Comparison of ENCODE assay signal across 14 cellular contexts in the genomic region with DNA sequence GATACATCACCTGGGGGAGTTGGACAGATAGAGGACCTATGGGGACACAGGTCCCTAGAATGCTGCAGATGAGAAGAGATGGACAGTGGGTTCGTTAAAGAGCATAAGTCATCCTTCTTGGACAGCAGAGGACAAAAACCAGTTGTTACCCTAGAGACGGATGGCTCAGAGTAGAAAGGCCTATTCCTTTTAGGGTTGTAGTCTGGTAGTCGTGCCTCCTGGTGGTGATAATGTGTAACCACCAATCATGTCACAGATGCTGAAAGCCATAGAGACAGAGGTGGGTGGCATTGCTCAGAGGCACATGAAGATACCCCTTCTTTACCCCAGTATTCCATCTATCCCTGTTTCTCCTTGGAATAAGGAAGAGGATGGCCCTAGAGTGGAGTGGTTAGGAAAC.
DNase-seq lines count a peak whose midpoint lies in the region; ATAC-seq and TF ChIP-seq lines count a peak whose summit lies in the region.
"Had no signal": no experiment of that assay in that cellular context is flagged by ENCODE, and none has a peak within 500 bp of the region (broad histone marks: within the 10 kb centered on the region; RNA-seq: fewer than 3 reads in every experiment).

No MANE protein-coding gene starts in this region.

- no peak overlapping the region for H3K4me3 ChIP-seq in GM12864 (ENCODE audit: low read depth, low read length)
- H3K4me3 ChIP-seq in astrocyte of the cerebellum (ENCODE audit: low read depth, low read length), result no peak overlapping the region
- H3K4me3 ChIP-seq in mesendoderm (ENCODE audit: low read length), result no peak overlapping the region
- H3K4me3 ChIP-seq: gastroesophageal sphincter, lung had no signal

- no peak overlapping the region for H3K4me2 ChIP-seq in mesendoderm (ENCODE audit: low read length)

- ATAC-seq in HG02678 (IDR thresholded peaks at IDR 0.05; ENCODE audit: unreplicated experiment), result peak; percentile 58
- no peak for ATAC-seq in HG02759 (IDR thresholded peaks at IDR 0.05; ENCODE audit: unreplicated experiment)
- no peak for ATAC-seq in HG03280 (IDR thresholded peaks at IDR 0.05; ENCODE audit: unreplicated experiment)
- ATAC-seq: gastroesophageal sphincter had no signal

- H3K18ac ChIP-seq in mesendoderm (ENCODE audit: low read length), result no peak overlapping the region

- H3K36me3 ChIP-seq in mesendoderm (ENCODE audit: control insufficient read depth, insufficient read depth, low read length), result no peaks in the 10 kb centered on the region
- H3K36me3 ChIP-seq: gastroesophageal sphincter had no signal

- in situ Hi-C loops in astrocyte of the cerebellum (cut with HindIII; ENCODE audit: low sequenced_read_pairs), result no loop called here

- H2AK5ac ChIP-seq in mesendoderm (ENCODE audit: low read length), result no peak overlapping the region

- no peak overlapping the region for H4K8ac ChIP-seq in mesendoderm (ENCODE audit: low read depth, low read length)

- WGBS in mesendoderm (ENCODE audit: extremely low coverage, insufficient coverage, low lambda C conversion rate), result no CpG with 5 or more reads among the region's 3 CpGs

- H3K27me3 ChIP-seq in mesendoderm (ENCODE audit: insufficient read depth, low read length, poor library complexity), result no peaks in the 10 kb centered on the region

- no peak overlapping the region for H3K23ac ChIP-seq in mesendoderm (ENCODE audit: low read length)

- no peaks in the 10 kb centered on the region for H3K79me1 ChIP-seq in mesendoderm (ENCODE audit: low read length)

- H2BK5ac ChIP-seq in mesendoderm (ENCODE audit: low read length), result no peak overlapping the region

- no peak overlapping the region for H3K27ac ChIP-seq in mesendoderm (ENCODE audit: low read depth, low read length)
- H3K27ac ChIP-seq: gastroesophageal sphincter, VCaP had no signal

- no peak overlapping the region for H2BK15ac ChIP-seq in mesendoderm (replicated peaks; ENCODE audit: low read depth)

- peaks cover 3% of the 10 kb centered on the region for H3K4me1 ChIP-seq in mesendoderm (ENCODE audit: control insufficient read depth, low read depth, low read length)
- H3K4me1 ChIP-seq: gastroesophageal sphincter had no signal

- H3K4ac ChIP-seq in mesendoderm (ENCODE audit: low read depth, low read length), result no peak overlapping the region

- H3K9ac ChIP-seq in mesendoderm (ENCODE audit: low read length), result no peak overlapping the region

- H3K79me2 ChIP-seq in mesendoderm (ENCODE audit: control insufficient read depth, insufficient read depth, low read length), result no peaks in the 10 kb centered on the region

- H2BK120ac ChIP-seq in mesendoderm (ENCODE audit: low read depth, low read length), result no peak overlapping the region

- DNase-seq in GM12864 (ENCODE audit: low read depth), result no peak
- DNase-seq in astrocyte of the cerebellum (ENCODE audit: low read depth), result no peak
- peak; percentile 60 for DNase-seq in mesendoderm
- DNase-seq in C1 segment of cervical spinal cord (lab: John Stamatoyannopoulos, UW), result no peak
- no peak for DNase-seq in T-helper 2 cell
- DNase-seq: caudate nucleus; NCI-H1694 treated with DMSO at 0.1 percent for 48 hours; stimulated activated CD4-positive, alpha-beta T cell treated with anti-CD3 and anti-CD28 coated beads, Interleukin-4, amount 100 ng/mL, for 4 hours had no signal

- no peak overlapping the region for H4K5ac ChIP-seq in mesendoderm (ENCODE audit: low read length)

- peak; percentile 45 for TF ChIP-seq CTCF in GM12864 (IDR thresholded peaks at IDR 0.05; ENCODE audit: low read depth, low read length, missing control alignments)
- peak; percentile 21 for TF ChIP-seq CTCF in astrocyte of the cerebellum (IDR thresholded peaks at IDR 0.05; ENCODE audit: low read depth, low read length, missing control alignments)

- no peak overlapping the region for H3K56ac ChIP-seq in mesendoderm (ENCODE audit: low read length)
